Comparison of ENCODE assay signal across 15 cellular contexts in genomic region chr1:14980801-14981200, GRCh38.
A peak's percentile ranks its signal among the peaks of the same experiment; 100 is the strongest.
DNase-seq lines count a peak whose midpoint lies in the region.
"Had no signal": no experiment of that assay in that cellular context is flagged by ENCODE, and none has a peak within 500 bp of the region (broad histone marks: within the 10 kb centered on the region; RNA-seq: fewer than 3 reads in every experiment).

No MANE protein-coding gene starts in this region.

- H3K27me3 ChIP-seq in HAP-1 (ENCODE audit: low read depth), result no peaks in the 10 kb centered on the region
- H3K27me3 ChIP-seq: cardiac muscle cell, hepatocyte had no signal

- H3K36me3 ChIP-seq in HAP-1 (replicated peaks), result no peaks in the 10 kb centered on the region
- H3K36me3 ChIP-seq: cardiac muscle cell had no signal

- DNase-seq in EL (peak; percentile 41), UCSD-AML1 (lab: John Stamatoyannopoulos, UW; ENCODE audit: unreplicated experiment) (peak; percentile 43), foreskin melanocyte (peak; percentile 50), putamen (ENCODE audit: low spot score) (peak; percentile 14), HAP-1 (ENCODE audit: low spot score in 2 of 2) (no peak), NCI-H1436 (lab: John Stamatoyannopoulos, UW) (no peak), NCI-H1105 treated with DMSO at 0.1 percent for 48 hours (lab: John Stamatoyannopoulos, UW) (no peak)
- no peak for DNase-seq in activated CD4-positive, alpha-beta T cell treated with anti-CD3 and anti-CD28 coated beads, Interleukin-2, amount 50 U/mL, for 4 hours
- DNase-seq: activated CD4-positive, alpha-beta T cell treated with anti-CD3 and anti-CD28 coated beads for 48 hours; NCI-H1092; NCI-H446 treated with DMSO at 0.1 percent for 48 hours had no signal

- no peak overlapping the region for H3K4me3 ChIP-seq in HAP-1
- H3K4me3 ChIP-seq: cardiac muscle cell, hepatocyte, lung had no signal

- in situ Hi-C loops in HAP-1 (cut with MboI; ENCODE audit: low sequenced_read_pairs), result no loop called here

- no peaks in the 10 kb centered on the region for H3K9me3 ChIP-seq in HAP-1

- H3K4me1 ChIP-seq in HAP-1, result no peaks in the 10 kb centered on the region
- H3K4me1 ChIP-seq: parathyroid adenoma had no signal

Comparison
In these comparisons a context has a peak if more than half of its experiments do, and no peak if none do; other contexts are left out.
1. DNase-seq: peak in EL (single experiment), UCSD-AML1 (single experiment), foreskin melanocyte (single experiment) and putamen (single experiment); none in HAP-1 (0 of 2), NCI-H1436 (single experiment), activated CD4-positive, alpha-beta T cell treated with anti-CD3 and anti-CD28 coated beads, Interleukin-2, amount 50 U/mL, for 4 hours (0 of 2) and NCI-H1105 treated with DMSO at 0.1 percent for 48 hours (single experiment).